In genomic region chr4:40194602-40195161, GRCh38 we compare ENCODE assay signal across 10 cellular contexts. TPM values are rescaled to one million over a fixed set of nuclear protein-coding genes. Genes with fewer than 3 reads are reported as not detected.
DNase-seq lines count a peak whose midpoint lies in the region; ATAC-seq and TF ChIP-seq lines count a peak whose summit lies in the region.
"Had no signal": no experiment of that assay in that cellular context is flagged by ENCODE, and none has a peak within 500 bp of the region (broad histone marks: within the 10 kb centered on the region; RNA-seq: fewer than 3 reads in every experiment).

No MANE protein-coding gene starts in this region.

- no peak for TF ChIP-seq CTCF in foreskin keratinocyte (conservative IDR thresholded peaks at IDR 0.05)
- no peak for TF ChIP-seq CTCF in chondrocyte (IDR thresholded peaks at IDR 0.05)

- peaks cover 31% of the 10 kb centered on the region for H3K36me3 Mint-ChIP-seq in activated CD8-positive, alpha-beta memory T cell treated with anti-CD3 and anti-CD28 coated beads, Interleukin-2, amount 10 ng/mL, durations not matched to agents 7 days and 5 days
- no peaks in the 10 kb centered on the region for H3K36me3 Mint-ChIP-seq in chondrocyte (ENCODE audit: low read depth)

- H3K27ac Mint-ChIP-seq in activated CD8-positive, alpha-beta memory T cell treated with anti-CD3 and anti-CD28 coated beads, Interleukin-2, amount 10 ng/mL, durations not matched to agents 7 days and 5 days: peak overlapping the region; percentile 99
- H3K27ac Mint-ChIP-seq in chondrocyte (ENCODE audit: unreplicated experiment): no peak overlapping the region

- H3K27me3 ChIP-seq in foreskin keratinocyte (no peaks in the 10 kb centered on the region), thymus (ENCODE audit: control insufficient read depth, insufficient read depth) (no peaks in the 10 kb centered on the region)

- no peaks in the 10 kb centered on the region for H3K27me3 Mint-ChIP-seq in activated CD8-positive, alpha-beta memory T cell treated with anti-CD3 and anti-CD28 coated beads, Interleukin-2, amount 10 ng/mL, durations not matched to agents 7 days and 5 days
- H3K27me3 Mint-ChIP-seq in chondrocyte (ENCODE audit: low read depth): peaks cover 3% of the 10 kb centered on the region

- ATAC-seq in activated CD8-positive, alpha-beta memory T cell treated with anti-CD3 and anti-CD28 coated beads, Interleukin-2, amount 10 ng/mL, durations not matched to agents 7 days and 5 days: peak; percentile 47
- no peak for ATAC-seq in foreskin keratinocyte
- no peak for ATAC-seq in GM21737 (IDR thresholded peaks at IDR 0.05; ENCODE audit: unreplicated experiment)
- ATAC-seq: left ventricle myocardium superior had no signal

- peak overlapping the region; percentile 92 for H3K4me3 ChIP-seq in thymus (ENCODE audit: low read length)

- WGBS in thymus: 16% methylated on average over 14 of the region's 14 CpGs

- peaks cover 58% of the 10 kb centered on the region for H3K4me1 Mint-ChIP-seq in activated CD8-positive, alpha-beta memory T cell treated with anti-CD3 and anti-CD28 coated beads, Interleukin-2, amount 10 ng/mL, durations not matched to agents 7 days and 5 days
- peaks cover 9% of the 10 kb centered on the region for H3K4me1 Mint-ChIP-seq in chondrocyte (ENCODE audit: low read depth)

- H3K9me3 ChIP-seq in thymus (ENCODE audit: control insufficient read depth): no peaks in the 10 kb centered on the region

- peak; percentile 79 for DNase-seq in activated CD8-positive, alpha-beta memory T cell treated with anti-CD3 and anti-CD28 coated beads, Interleukin-2, amount 10 ng/mL, durations not matched to agents 7 days and 5 days
- DNase-seq in activated CD8-positive, alpha-beta memory T cell treated with anti-CD3 and anti-CD28 coated beads for 24 hours: no peak
- DNase-seq in T-helper 22 cell (ENCODE audit: low read depth) (peak; percentile 37), foreskin keratinocyte (peak in 1 of 2 donors; percentile 22), chondrocyte (ENCODE audit: low spot score) (no peak), HK-2 (ENCODE audit: unreplicated experiment) (no peak)
- DNase-seq: left ventricle myocardium superior, NCI-H526 treated with DMSO at 0.1 percent for 48 hours had no signal

- H3K9me3 Mint-ChIP-seq in activated CD8-positive, alpha-beta memory T cell treated with anti-CD3 and anti-CD28 coated beads, Interleukin-2, amount 10 ng/mL, durations not matched to agents 7 days and 5 days (ENCODE audit: low read depth): no peaks in the 10 kb centered on the region
- no peaks in the 10 kb centered on the region for H3K9me3 Mint-ChIP-seq in chondrocyte (ENCODE audit: low read depth)

- CTCF ChIA-PET in activated CD8-positive, alpha-beta memory T cell treated with anti-CD3 and anti-CD28 coated beads, Interleukin-2, amount 10 ng/mL, durations not matched to agents 7 days and 5 days (lab: Charles Lee): interaction anchor here (0.7 to 4.2 kb wide), 13 partner anchors 8 to 138 kb away, joined by 3 to 32 read pairs (median 4); partner anchors contain the start of gene N4BP2

- H3K4me1 ChIP-seq in foreskin keratinocyte (peaks cover 7% of the 10 kb centered on the region), thymus (ENCODE audit: control insufficient read depth, insufficient read depth, low read length) (peaks cover 17% of the 10 kb centered on the region)

- H3K27ac ChIP-seq in foreskin keratinocyte: peak overlapping the region; percentile 48
- H3K27ac ChIP-seq in thymus (ENCODE audit: low read depth): peak overlapping the region; percentile 96

- H3K4me3 Mint-ChIP-seq in activated CD8-positive, alpha-beta memory T cell treated with anti-CD3 and anti-CD28 coated beads, Interleukin-2, amount 10 ng/mL, durations not matched to agents 7 days and 5 days: peak overlapping the region; percentile 98
- no peak overlapping the region for H3K4me3 Mint-ChIP-seq in chondrocyte (ENCODE audit: unreplicated experiment)

- H3K36me3 ChIP-seq in thymus (ENCODE audit: control insufficient read depth, insufficient read depth): no peaks in the 10 kb centered on the region

RNA-seq across cellular contexts. Expression of gene RHOH, which starts 2.1 kb away (rescaled TPM):
- 100 to 1,000 TPM; 136 to 145 TPM for total RNA-seq in activated CD8-positive, alpha-beta memory T cell treated with anti-CD3 and anti-CD28 coated beads, Interleukin-2, amount 10 ng/mL, durations not matched to agents 7 days and 5 days
- total RNA-seq in foreskin keratinocyte (not detected in 2 replicates), chondrocyte (not detected in 3 replicates)
- polyA plus RNA-seq in foreskin keratinocyte (not detected in 2 replicates), thymus (71.2 TPM)

Comparison
In these comparisons a context has a peak if more than half of its experiments do, and no peak if none do; other contexts are left out.
1. DNase-seq: peak in activated CD8-positive, alpha-beta memory T cell treated with anti-CD3 and anti-CD28 coated beads, Interleukin-2, amount 10 ng/mL, durations not matched to agents 7 days and 5 days (single experiment) and T-helper 22 cell (single experiment); none in activated CD8-positive, alpha-beta memory T cell treated with anti-CD3 and anti-CD28 coated beads for 24 hours (single experiment), chondrocyte (single experiment) and HK-2 (single experiment).
2. RNA of gene RHOH, which starts 2.1 kb away (total RNA-seq): 136 to 145 TPM in activated CD8-positive, alpha-beta memory T cell treated with anti-CD3 and anti-CD28 coated beads, Interleukin-2, amount 10 ng/mL, durations not matched to agents 7 days and 5 days; not detected in foreskin keratinocyte and not detected in chondrocyte; every median in the first group is over 100 times any median in the second.